Comparison of ENCODE assay signal across 8 cellular contexts in the genomic region with DNA sequence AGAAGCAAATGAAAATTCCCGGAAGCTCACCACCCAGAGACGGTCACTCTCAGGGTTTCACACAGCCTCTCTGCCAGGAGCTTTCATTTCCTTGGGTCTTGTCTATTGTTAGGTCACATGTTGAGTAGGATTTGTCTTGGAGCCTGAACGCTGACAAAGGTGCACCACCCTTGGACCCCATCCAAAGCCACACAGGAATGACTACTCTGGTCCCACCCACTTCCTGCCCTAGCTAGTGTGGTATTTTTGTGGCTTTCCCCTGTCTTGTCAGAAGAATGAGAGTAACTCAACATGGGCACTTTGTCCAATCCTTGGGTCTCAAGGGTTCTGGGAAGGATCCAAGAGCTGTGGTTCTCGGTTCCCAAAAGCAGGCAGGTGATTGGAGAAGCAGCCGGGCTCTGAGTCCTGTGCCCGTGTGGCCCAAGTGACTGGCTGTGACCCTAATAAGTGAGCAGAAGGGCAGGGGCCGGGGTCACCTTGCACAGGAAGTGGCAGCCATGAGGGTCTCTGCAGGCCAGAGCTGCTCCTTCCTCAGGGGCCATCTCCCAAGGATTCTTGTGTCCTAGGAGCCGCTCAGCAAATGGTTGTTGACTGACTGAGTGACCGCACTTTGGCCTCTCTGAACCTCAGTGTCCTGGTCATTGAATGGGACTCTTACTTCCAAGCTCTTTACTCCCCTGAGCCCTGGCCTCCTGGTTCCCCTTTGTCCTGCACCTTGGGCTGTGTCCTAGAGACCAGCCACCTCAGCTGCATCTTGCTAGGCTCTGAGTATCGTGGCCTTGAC. TPM values are rescaled to one million over a fixed set of nuclear protein-coding genes. Genes with fewer than 3 reads are reported as not detected.
A peak's percentile ranks its signal among the peaks of the same experiment; 100 is the strongest.
DNase-seq lines count a peak whose midpoint lies in the region; ATAC-seq, FAIRE-seq and TF ChIP-seq lines count a peak whose summit lies in the region.

No MANE protein-coding gene starts in this region.

- POLR2A ChIA-PET in RWPE1 (lab: Yijun Ruan, JAX; ENCODE audit: low non-redundant PET), result interaction anchor here (0.6 kb wide), 1 partner anchor 156 kb away, joined by 3 read pairs; no protein-coding TSS in a partner anchor

- H3K4me3 ChIP-seq in AG10803 (ENCODE audit: low read length), result no peak overlapping the region

- H3K27ac Mint-ChIP-seq in activated naive CD4-positive, alpha-beta T cell treated with anti-CD3 and anti-CD28 coated beads, Interleukin-2, amount 50 U/mL, for 72 hours, result peak overlapping the region; percentile 90 to 97

- peak; percentile 65 for FAIRE-seq in urothelium cell line (lab: Jason Lieb, UNC)

- DNase-seq in AG10803 (ENCODE audit: low read depth) (peak; percentile 24), RWPE1 (ENCODE audit: low spot score) (peak; percentile 58), mucosa of gallbladder (ENCODE audit: low spot score) (peak; percentile 54), urothelium cell line (ENCODE audit: low spot score) (peak; percentile 90), anterior cingulate cortex (lab: John Stamatoyannopoulos, UW) (no peak)
- DNase-seq in activated naive CD4-positive, alpha-beta T cell treated with anti-CD3 and anti-CD28 coated beads, Interleukin-2, amount 50 U/mL, for 72 hours (ENCODE audit: low spot score in 2 of 2), result peak; percentile 79 to 89

- TF ChIP-seq CTCF in AG10803 (conservative IDR thresholded peaks at IDR 0.05; ENCODE audit: low read length) (no peak), RWPE1 (conservative IDR thresholded peaks at IDR 0.05; ENCODE audit: low read depth) (no peak)

- CTCF ChIA-PET in RWPE1 (lab: Yijun Ruan, JAX), result interaction anchor here (0.5 to 1.9 kb wide), 8 partner anchors 11 to 1591 kb away, joined by 3 to 6 read pairs (median 3); no protein-coding TSS in a partner anchor

- no peaks in the 10 kb centered on the region for H3K9me3 Mint-ChIP-seq in activated naive CD4-positive, alpha-beta T cell treated with anti-CD3 and anti-CD28 coated beads, Interleukin-2, amount 50 U/mL, for 72 hours

- H3K36me3 Mint-ChIP-seq in activated naive CD4-positive, alpha-beta T cell treated with anti-CD3 and anti-CD28 coated beads, Interleukin-2, amount 50 U/mL, for 72 hours, result no peaks in the 10 kb centered on the region

- peak overlapping the region; percentile 63 for H3K27ac ChIP-seq in RWPE1

- ATAC-seq in HG02571 (IDR thresholded peaks at IDR 0.05; ENCODE audit: unreplicated experiment) (peak; percentile 47), HG02884 (IDR thresholded peaks at IDR 0.05; ENCODE audit: unreplicated experiment) (no peak)
- peak; percentile 92 to 94 for ATAC-seq in activated naive CD4-positive, alpha-beta T cell treated with anti-CD3 and anti-CD28 coated beads, Interleukin-2, amount 50 U/mL, for 72 hours

RNA-seq across cellular contexts. Expression of a gene that starts 6.9 kb away (rescaled TPM):
- total RNA-seq in activated naive CD4-positive, alpha-beta T cell treated with anti-CD3 and anti-CD28 coated beads, Interleukin-2, amount 50 U/mL, for 72 hours, result 10 to 100 TPM; 49.7 to 61.0 TPM
- 8.2 TPM for total RNA-seq in mucosa of gallbladder

Comparison
In these comparisons a context has a peak if more than half of its experiments do, and no peak if none do; other contexts are left out.
1. DNase-seq: peak in AG10803 (single experiment), RWPE1 (single experiment), activated naive CD4-positive, alpha-beta T cell treated with anti-CD3 and anti-CD28 coated beads, Interleukin-2, amount 50 U/mL, for 72 hours (2 of 2), mucosa of gallbladder (single experiment) and urothelium cell line (single experiment); none in anterior cingulate cortex (0 of 58).